9 cellular contexts compared by ENCODE assay signal in the genomic region with DNA sequence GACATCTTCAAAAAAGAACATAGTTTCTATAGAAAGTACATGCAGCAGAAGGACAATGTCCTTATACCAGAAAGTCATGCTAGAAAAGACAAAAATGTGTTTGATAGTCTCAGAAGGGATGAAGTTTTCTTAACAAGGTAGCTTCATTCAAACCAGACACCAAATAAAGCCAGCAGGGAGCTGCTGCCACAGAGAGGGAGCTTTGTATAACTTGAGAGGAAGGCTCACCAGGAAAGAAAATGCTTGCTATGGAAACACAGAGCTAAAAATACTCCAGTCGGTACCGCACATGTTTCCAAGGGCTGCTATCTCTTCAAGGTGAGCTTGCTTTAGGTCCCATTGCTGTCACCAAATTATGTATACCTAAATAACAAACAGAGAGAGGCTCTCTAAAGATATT.
DNase-seq lines count a peak whose midpoint lies in the region; ATAC-seq and TF ChIP-seq lines count a peak whose summit lies in the region.
"Had no signal": no experiment of that assay in that cellular context is flagged by ENCODE, and none has a peak within 500 bp of the region (broad histone marks: within the 10 kb centered on the region; RNA-seq: fewer than 3 reads in every experiment).

No MANE protein-coding gene starts in this region.

- DNase-seq in NCI-H1417 (lab: John Stamatoyannopoulos, UW) (peak in 2 of 3 experiments; percentile 9 to 17), NCI-H1417 treated with DMSO at 0.1 percent for 48 hours (lab: John Stamatoyannopoulos, UW) (no peak), ascending aorta (ENCODE audit: low spot score in 2 of 2) (no peak), skeletal muscle cell (ENCODE audit: low read depth) (no peak), NCI-H526 treated with DMSO at 0.1 percent for 48 hours (lab: John Stamatoyannopoulos, UW) (no peak), NCI-H524 (lab: John Stamatoyannopoulos, UW) (no peak)
- no peak for DNase-seq in effector CD8-positive, alpha-beta T cell (lab: John Stamatoyannopoulos, UW)

- no peaks in the 10 kb centered on the region for H3K27me3 ChIP-seq in ascending aorta

- no peak for TF ChIP-seq CTCF in ascending aorta (IDR thresholded peaks at IDR 0.05)

- intact Hi-C loops in ascending aorta (cut with DNase I), result no loop called here

- no peaks in the 10 kb centered on the region for H3K36me3 ChIP-seq in ascending aorta

- H3K27ac ChIP-seq in ascending aorta, result peak overlapping the region in 1 of 2 donors; percentile 38
- H3K27ac ChIP-seq: 22Rv1 had no signal

- H3K4me3 ChIP-seq in ascending aorta (peak overlapping the region; percentile 35 to 36), skeletal muscle cell (ENCODE audit: low read depth, low read length) (peak overlapping the region; percentile 4)

- H3K4me1 ChIP-seq in ascending aorta, result peaks cover 0 to 5% of the 10 kb centered on the region in 2 donors

- peaks cover 0 to 4% of the 10 kb centered on the region in 2 donors for H3K9me3 ChIP-seq in ascending aorta

- peak; percentile 27 for ATAC-seq in HG03159 (IDR thresholded peaks at IDR 0.05; ENCODE audit: unreplicated experiment)

Comparison
In these comparisons a context has a peak if more than half of its experiments do, and no peak if none do; other contexts are left out.
1. DNase-seq: peak in NCI-H1417 (2 of 3); none in NCI-H1417 treated with DMSO at 0.1 percent for 48 hours (single experiment), ascending aorta (0 of 2), skeletal muscle cell (single experiment), NCI-H526 treated with DMSO at 0.1 percent for 48 hours (single experiment), NCI-H524 (0 of 2) and effector CD8-positive, alpha-beta T cell (single experiment).